ENCODE assay signal across 13 cellular contexts in the genomic region with DNA sequence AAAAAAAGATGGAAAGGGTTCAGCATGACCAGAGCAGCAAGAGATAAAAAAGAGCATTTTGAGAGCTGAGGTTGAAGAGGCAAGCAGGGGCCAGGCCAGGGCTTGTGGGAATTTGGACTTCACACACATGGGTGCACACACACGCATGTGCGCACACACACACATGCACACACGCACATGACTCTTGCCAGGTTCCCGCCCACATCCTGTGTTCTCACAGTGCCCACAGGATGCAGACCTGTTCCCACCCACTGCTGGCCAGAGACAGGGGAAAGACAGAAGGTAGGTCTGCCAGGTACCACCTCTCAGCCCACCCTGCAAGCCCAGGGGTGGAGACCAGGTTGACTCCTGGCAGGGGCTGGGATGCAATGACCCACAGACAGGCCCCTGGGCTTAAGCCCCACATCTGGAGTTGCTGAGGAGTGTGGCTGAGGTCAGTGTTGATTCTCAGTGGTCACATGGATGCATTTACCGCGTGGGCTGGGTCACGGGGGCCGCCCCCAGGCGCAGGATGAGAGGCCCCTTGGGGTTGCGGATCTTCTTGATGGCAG. TPM values are rescaled to one million over a fixed set of nuclear protein-coding genes. Genes with fewer than 3 reads are reported as not detected.
DNase-seq lines count a peak whose midpoint lies in the region; ATAC-seq and TF ChIP-seq lines count a peak whose summit lies in the region.
"Had no signal": no experiment of that assay in that cellular context is flagged by ENCODE, and none has a peak within 500 bp of the region (broad histone marks: within the 10 kb centered on the region; RNA-seq: fewer than 3 reads in every experiment).

No MANE protein-coding gene starts in this region.

- no peaks in the 10 kb centered on the region for H3K9me3 ChIP-seq in BLaER1
- H3K9me3 ChIP-seq in gastrocnemius medialis = no peaks in the 10 kb centered on the region
- H3K9me3 ChIP-seq in BE2C = no peaks in the 10 kb centered on the region
- H3K9me3 ChIP-seq: adrenal gland had no signal

- in situ Hi-C loops in GM13977 (cut with MboI; ENCODE audit: low pct_unique_long_range_greater_than_20kb, low sequenced_read_pairs, unreplicated experiment) = no loop called here
- in situ Hi-C loops in gastrocnemius medialis (cut with MboI; ENCODE audit: low sequenced_read_pairs in 4 of 4) = no loop called here

- peak; percentile 43 for ATAC-seq in activated CD8-positive, alpha-beta T cell treated with anti-CD3 and anti-CD28 coated beads, Interleukin-2, amount 10 ng/mL, durations not matched to agents 7 days and 5 days
- peak; percentile 55 to 57 for ATAC-seq in naive B cell (ENCODE audit: low read depth in 2 of 2)
- ATAC-seq in gastrocnemius medialis = no peak
- ATAC-seq in HG03196 (IDR thresholded peaks at IDR 0.05; ENCODE audit: unreplicated experiment) = no peak
- ATAC-seq in HG03175 (IDR thresholded peaks at IDR 0.05; ENCODE audit: unreplicated experiment) = no peak

- H3K4me3 ChIP-seq in BLaER1 (no peak overlapping the region), gastrocnemius medialis (no peak overlapping the region), BE2C (ENCODE audit: low read depth, low read length) (no peak overlapping the region)
- H3K4me3 ChIP-seq: adrenal gland had no signal

- CTCF ChIA-PET in activated CD8-positive, alpha-beta T cell treated with anti-CD3 and anti-CD28 coated beads, Interleukin-2, amount 10 ng/mL, durations not matched to agents 7 days and 5 days (lab: Charles Lee) = interaction anchor here (1.7 kb wide), 1 partner anchor 89 kb away, joined by 10 read pairs; no protein-coding TSS in a partner anchor

- peak overlapping the region; percentile 26; the same call in 1 of the 2 replicates for H3K4me2 ChIP-seq in BLaER1

- H3K27me3 Mint-ChIP-seq in activated CD8-positive, alpha-beta T cell treated with anti-CD3 and anti-CD28 coated beads, Interleukin-2, amount 10 ng/mL, durations not matched to agents 7 days and 5 days (ENCODE audit: low read depth) = peaks cover 28% of the 10 kb centered on the region
- H3K27me3 Mint-ChIP-seq in naive B cell = peaks cover 11 to 66% (median 44%) of the 10 kb centered on the region in 3 donors

- H3K27me3 ChIP-seq in BLaER1 = peaks cover 27% of the 10 kb centered on the region
- H3K27me3 ChIP-seq in gastrocnemius medialis = no peaks in the 10 kb centered on the region
- H3K27me3 ChIP-seq in BE2C = no peaks in the 10 kb centered on the region
- H3K27me3 ChIP-seq: adrenal gland had no signal

- TF ChIP-seq POLR2A in gastrocnemius medialis (IDR thresholded peaks at IDR 0.05) = no peak

- no peak overlapping the region for H3K4me3 Mint-ChIP-seq in activated CD8-positive, alpha-beta T cell treated with anti-CD3 and anti-CD28 coated beads, Interleukin-2, amount 10 ng/mL, durations not matched to agents 7 days and 5 days
- H3K4me3 Mint-ChIP-seq in naive B cell = peak overlapping the region in 3 of 8 donors; percentile 1 to 49 (median 32)

- no peaks in the 10 kb centered on the region for H3K36me3 Mint-ChIP-seq in activated CD8-positive, alpha-beta T cell treated with anti-CD3 and anti-CD28 coated beads, Interleukin-2, amount 10 ng/mL, durations not matched to agents 7 days and 5 days (ENCODE audit: low read depth)
- H3K36me3 Mint-ChIP-seq in naive B cell = no peaks in the 10 kb centered on the region

- no peak overlapping the region for H3K9ac ChIP-seq in BLaER1
- H3K9ac ChIP-seq: parathyroid adenoma had no signal

- no peaks in the 10 kb centered on the region for H4K20me1 ChIP-seq in BLaER1

- H3K27ac Mint-ChIP-seq in activated CD8-positive, alpha-beta T cell treated with anti-CD3 and anti-CD28 coated beads, Interleukin-2, amount 10 ng/mL, durations not matched to agents 7 days and 5 days = no peak overlapping the region
- peak overlapping the region in 5 of 6 donors; percentile 13 to 82 (median 52) for H3K27ac Mint-ChIP-seq in naive B cell

- H3K36me3 ChIP-seq in BLaER1 = no peaks in the 10 kb centered on the region
- no peaks in the 10 kb centered on the region for H3K36me3 ChIP-seq in gastrocnemius medialis
- H3K36me3 ChIP-seq in BE2C = no peaks in the 10 kb centered on the region
- H3K36me3 ChIP-seq: adrenal gland had no signal

- H3K27ac ChIP-seq in BLaER1 (no peak overlapping the region), gastrocnemius medialis (no peak overlapping the region)
- H3K27ac ChIP-seq: parathyroid adenoma had no signal

- peaks cover 20% of the 10 kb centered on the region for H3K4me1 Mint-ChIP-seq in activated CD8-positive, alpha-beta T cell treated with anti-CD3 and anti-CD28 coated beads, Interleukin-2, amount 10 ng/mL, durations not matched to agents 7 days and 5 days (ENCODE audit: low read depth)
- peaks cover 15 to 24% (median 18%) of the 10 kb centered on the region in 3 donors for H3K4me1 Mint-ChIP-seq in naive B cell

- H3K4me1 ChIP-seq in BLaER1 = peaks cover 36% of the 10 kb centered on the region
- H3K4me1 ChIP-seq in gastrocnemius medialis = peaks cover 14 to 28% of the 10 kb centered on the region in 2 donors
- peaks cover 15% of the 10 kb centered on the region for H3K4me1 ChIP-seq in BE2C

- intact Hi-C loops in gastrocnemius medialis (cut with DNase I; ENCODE audit: low total_unique reads) = no loop called here

- TF ChIP-seq CTCF in GM13977 (IDR thresholded peaks at IDR 0.05; ENCODE audit: extremely low read depth, insufficient read depth, missing control alignments) (no peak), gastrocnemius medialis (IDR thresholded peaks at IDR 0.05 in 4 of 5, conservative IDR thresholded peaks at IDR 0.05 in 1 of 5) (no peak), BE2C (IDR thresholded peaks at IDR 0.05; ENCODE audit: low read depth, low read length) (no peak)

- no peaks in the 10 kb centered on the region for H3K9me3 Mint-ChIP-seq in activated CD8-positive, alpha-beta T cell treated with anti-CD3 and anti-CD28 coated beads, Interleukin-2, amount 10 ng/mL, durations not matched to agents 7 days and 5 days (ENCODE audit: insufficient read depth)
- no peaks in the 10 kb centered on the region for H3K9me3 Mint-ChIP-seq in naive B cell

- peak; percentile 58 for DNase-seq in GM13977 (ENCODE audit: low spot score)
- peak; percentile 61 for DNase-seq in activated CD8-positive, alpha-beta T cell treated with anti-CD3 and anti-CD28 coated beads, Interleukin-2, amount 10 ng/mL, durations not matched to agents 7 days and 5 days
- DNase-seq in naive B cell = no peak
- no peak for DNase-seq in gastrocnemius medialis
- no peak for DNase-seq in BE2C
- DNase-seq: adrenal gland, erythroblast, GOT3, NCI-H1417 had no signal

- POLR2A ChIA-PET in activated CD8-positive, alpha-beta T cell treated with anti-CD3 and anti-CD28 coated beads, Interleukin-2, amount 10 ng/mL, durations not matched to agents 7 days and 5 days (lab: Charles Lee) = no interaction called here

RNA-seq across cellular contexts. Expression of a gene that starts 4.4 kb away (rescaled TPM):
- not detected for total RNA-seq in activated CD8-positive, alpha-beta T cell treated with anti-CD3 and anti-CD28 coated beads, Interleukin-2, amount 10 ng/mL, durations not matched to agents 7 days and 5 days
- polyA plus RNA-seq in naive B cell (ENCODE audit: low read depth in 6 of 6) = 1 to 10 TPM in 1 of 6 donors, under 1 TPM in 1, not detected in 4; 0.64 to 1.2 TPM
- 10 to 100 TPM in 1 of 4 donors, 1 to 10 TPM in 3; 4.3 to 11.4 (median 5.3) TPM for total RNA-seq in gastrocnemius medialis
- 3.4 TPM for polyA plus RNA-seq in BE2C (2012; ENCODE audit: insufficient read depth, insufficient read length, low read depth)

RNA-seq across cellular contexts. Expression of a gene that starts 54.7 kb away (rescaled TPM):
- 10 to 100 TPM; 55.2 to 58.0 TPM for total RNA-seq in activated CD8-positive, alpha-beta T cell treated with anti-CD3 and anti-CD28 coated beads, Interleukin-2, amount 10 ng/mL, durations not matched to agents 7 days and 5 days
- 100 to 1,000 TPM in 1 of 6 donors, 10 to 100 TPM in 5; 72.6 to 140 (median 93.7) TPM for polyA plus RNA-seq in naive B cell (ENCODE audit: low read depth in 6 of 6)
- total RNA-seq in gastrocnemius medialis = 10 to 100 TPM; 29.5 to 53.1 (median 42.7) TPM
- polyA plus RNA-seq in BE2C (2012; ENCODE audit: insufficient read depth, insufficient read length, low read depth) = 94.0 TPM

Comparison
In these comparisons a context has a peak if more than half of its experiments do, and no peak if none do; other contexts are left out.
1. DNase-seq: peak in GM13977 (single experiment) and activated CD8-positive, alpha-beta T cell treated with anti-CD3 and anti-CD28 coated beads, Interleukin-2, amount 10 ng/mL, durations not matched to agents 7 days and 5 days (single experiment); none in naive B cell (single experiment), gastrocnemius medialis (0 of 2) and BE2C (single experiment).
2. ATAC-seq: peak in activated CD8-positive, alpha-beta T cell treated with anti-CD3 and anti-CD28 coated beads, Interleukin-2, amount 10 ng/mL, durations not matched to agents 7 days and 5 days (single experiment) and naive B cell (2 of 2); none in gastrocnemius medialis (0 of 2), HG03196 (single experiment) and HG03175 (single experiment).
3. RNA of a gene that starts 4.4 kb away (total RNA-seq): 4.3 to 11.4 TPM in gastrocnemius medialis; not detected in activated CD8-positive, alpha-beta T cell treated with anti-CD3 and anti-CD28 coated beads, Interleukin-2, amount 10 ng/mL, durations not matched to agents 7 days and 5 days; every median in the first group is over 4 times any median in the second.